Comparison of ENCODE assay signal across 8 cellular contexts in the genomic region with DNA sequence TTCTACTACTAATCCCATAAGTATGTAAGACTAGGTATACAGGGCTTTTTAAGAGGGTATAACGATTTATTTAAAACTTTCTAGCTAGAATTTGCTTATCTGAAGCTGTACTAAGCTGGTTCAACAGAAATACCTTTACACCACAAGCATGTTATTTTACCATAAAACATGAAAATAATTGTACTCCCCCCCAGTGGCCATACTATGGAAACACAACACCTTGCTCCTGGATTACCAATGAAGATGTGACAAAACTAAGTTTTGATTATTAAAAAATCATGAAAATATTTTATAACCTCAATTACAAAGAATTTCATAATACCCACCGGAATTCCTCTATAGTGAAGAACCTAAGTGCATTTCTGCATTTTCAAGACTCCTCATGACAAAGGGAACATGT. TPM values are rescaled to one million over a fixed set of nuclear protein-coding genes. Genes with fewer than 3 reads are reported as not detected.
DNase-seq lines count a peak whose midpoint lies in the region; ATAC-seq and TF ChIP-seq lines count a peak whose summit lies in the region.

No MANE protein-coding gene starts in this region.

- H3K27me3 ChIP-seq in right lobe of liver: no peaks in the 10 kb centered on the region

- H3K9me3 ChIP-seq in right lobe of liver: no peaks in the 10 kb centered on the region

- H3K4me3 ChIP-seq in GM12864 (ENCODE audit: low read depth, low read length): no peak overlapping the region
- H3K4me3 ChIP-seq in WI38 (ENCODE audit: low read depth, low read length): no peak overlapping the region
- H3K4me3 ChIP-seq in right lobe of liver: no peak overlapping the region

- peak overlapping the region; percentile 78 to 95 (median 94) for H3K27ac ChIP-seq in right lobe of liver

- no peaks in the 10 kb centered on the region for H3K36me3 ChIP-seq in right lobe of liver

- ATAC-seq in HG02759 (IDR thresholded peaks at IDR 0.05; ENCODE audit: unreplicated experiment): peak; percentile 53
- peak; percentile 36 to 57 (median 49) for ATAC-seq in right lobe of liver
- ATAC-seq in GM21737 (IDR thresholded peaks at IDR 0.05; ENCODE audit: unreplicated experiment): no peak
- ATAC-seq in GM18498 (IDR thresholded peaks at IDR 0.05; ENCODE audit: unreplicated experiment): no peak

- peaks cover 0 to 42% (median 16%) of the 10 kb centered on the region in 4 donors for H3K4me1 ChIP-seq in right lobe of liver

- intact Hi-C loops in right lobe of liver (cut with DNase I): loop anchor here in 1 of 2 donors (10.0 kb wide), 1 partner anchor 51 kb away; no protein-coding TSS in a partner anchor

- DNase-seq in GM12864 (ENCODE audit: low read depth) (no peak), right lobe of liver (no peak)
- DNase-seq in effector CD8-positive, alpha-beta T cell (lab: John Stamatoyannopoulos, UW): no peak
- DNase-seq in stimulated activated CD4-positive, alpha-beta T cell treated with anti-CD3 and anti-CD28 coated beads, Interleukin-1b, Interleukin-23, amount 100 ng/mL, for 48 hours: no peak

- peak; percentile 40 for TF ChIP-seq CTCF in GM12864 (IDR thresholded peaks at IDR 0.05; ENCODE audit: low read depth, low read length, missing control alignments)
- TF ChIP-seq CTCF in WI38 (IDR thresholded peaks at IDR 0.05; ENCODE audit: low read depth, low read length): peak; percentile 16; the same call in 1 of the 2 replicates
- peak; percentile 48 to 67 (median 63) for TF ChIP-seq CTCF in right lobe of liver (IDR thresholded peaks at IDR 0.05)

- no peak for TF ChIP-seq POLR2A in right lobe of liver (IDR thresholded peaks at IDR 0.05)

- 26% methylated on average over 2 of the region's 2 CpGs for WGBS in right lobe of liver (ENCODE audit: insufficient coverage, low coverage, low lambda C conversion rate, missing lambda C conversion rate)

RNA-seq across cellular contexts. Expression of a gene that starts 27.3 kb away (rescaled TPM):
- 100 to 1,000 TPM in 5 of 6 experiments, 10 to 100 TPM in 1; 64.9 to 175 (median 150) TPM for total RNA-seq in right lobe of liver

Comparison
In these comparisons a context has a peak if more than half of its experiments do, and no peak if none do; other contexts are left out.
1. ATAC-seq: peak in HG02759 (single experiment) and right lobe of liver (4 of 4); none in GM21737 (single experiment) and GM18498 (single experiment).
2. Peak in every context shown above with its lines, with median percentiles within 50 percentile points of each other: CTCF ChIP-seq.